Comparison of ENCODE assay signal across 12 cellular contexts in the genomic region with DNA sequence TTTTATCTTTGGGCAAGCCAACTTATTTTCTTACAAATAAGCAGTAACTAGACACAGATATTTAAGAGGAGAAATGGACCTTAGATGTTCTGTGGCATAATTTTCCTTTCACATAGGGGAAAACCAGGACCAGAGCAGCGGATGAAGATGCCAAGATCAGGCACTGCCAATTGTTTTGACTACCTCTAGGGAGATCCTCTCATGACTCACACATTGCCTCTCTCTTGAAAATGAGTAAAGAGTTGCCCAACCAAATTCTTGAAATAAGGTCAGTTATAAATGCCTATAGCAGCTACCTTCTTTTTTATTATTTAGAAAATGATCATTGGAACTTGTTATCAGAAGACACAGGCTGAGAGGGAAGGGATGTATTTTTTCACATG.
A peak's percentile ranks its signal among the peaks of the same experiment; 100 is the strongest.
DNase-seq lines count a peak whose midpoint lies in the region; ATAC-seq and TF ChIP-seq lines count a peak whose summit lies in the region.
"Had no signal": no experiment of that assay in that cellular context is flagged by ENCODE, and none has a peak within 500 bp of the region (broad histone marks: within the 10 kb centered on the region; RNA-seq: fewer than 3 reads in every experiment).

No MANE protein-coding gene starts in this region.

- ATAC-seq in GM21515 (IDR thresholded peaks at IDR 0.05; ENCODE audit: unreplicated experiment), result no peak
- ATAC-seq: effector memory CD8-positive, alpha-beta T cell had no signal

- no peak overlapping the region for H3K4me2 ChIP-seq in smooth muscle cell

- H3K27ac ChIP-seq in prostate gland (no peak overlapping the region), smooth muscle cell (ENCODE audit: low read depth) (no peak overlapping the region)

- H3K27me3 ChIP-seq in MG63, result no peaks in the 10 kb centered on the region
- H3K27me3 ChIP-seq in prostate gland (replicated peaks; ENCODE audit: insufficient read depth), result no peaks in the 10 kb centered on the region
- H3K27me3 ChIP-seq in smooth muscle cell (ENCODE audit: low read depth), result no peaks in the 10 kb centered on the region

- H3K4me1 ChIP-seq in prostate gland (replicated peaks) (no peaks in the 10 kb centered on the region), smooth muscle cell (ENCODE audit: low read depth) (no peaks in the 10 kb centered on the region)

- no peaks in the 10 kb centered on the region for H4K20me1 ChIP-seq in smooth muscle cell (ENCODE audit: low read depth)

- 24% methylated on average over 1 of the region's 1 CpG for WGBS in prostate gland
- WGBS in smooth muscle cell (ENCODE audit: low lambda C conversion rate), result 88% methylated on average over 1 of the region's 1 CpG

- intact Hi-C loops in prostate gland (cut with DNase I), result no loop called here

- POLR2A ChIA-PET in HEK293T (lab: Yijun Ruan, JAX), result no interaction called here

- TF ChIP-seq CTCF in epithelial cell of esophagus (IDR thresholded peaks at IDR 0.05; ENCODE audit: insufficient read depth, low read depth, low read length, missing control alignments) (no peak), prostate gland (IDR thresholded peaks at IDR 0.05) (no peak), smooth muscle cell (IDR thresholded peaks at IDR 0.05; ENCODE audit: borderline replicate concordance, insufficient read depth, poor library complexity, severe bottlenecking) (no peak)

- no peaks in the 10 kb centered on the region for H3K79me2 ChIP-seq in smooth muscle cell (ENCODE audit: low read depth)

- CTCF ChIA-PET in HEK293T (lab: Yijun Ruan, JAX), result no interaction called here

- H3K4me3 ChIP-seq in MG63 (no peak overlapping the region), epithelial cell of esophagus (ENCODE audit: low read length) (no peak overlapping the region), prostate gland (no peak overlapping the region), smooth muscle cell (no peak overlapping the region)
- H3K4me3 ChIP-seq: skin epidermis had no signal

- H3F3A ChIP-seq in smooth muscle cell (ENCODE audit: low read depth), result no peaks in the 10 kb centered on the region

- H3K36me3 ChIP-seq in MG63 (no peaks in the 10 kb centered on the region), prostate gland (no peaks in the 10 kb centered on the region), smooth muscle cell (ENCODE audit: low read depth) (no peaks in the 10 kb centered on the region)

- no peak overlapping the region for H2AFZ ChIP-seq in smooth muscle cell (ENCODE audit: low read depth)

- DNase-seq in EL (peak; percentile 37), MG63 (peak; percentile 75), epithelial cell of esophagus (ENCODE audit: low read depth) (peak; percentile 88), prostate gland (ENCODE audit: low spot score) (peak; percentile 16), HEK293T (ENCODE audit: extremely low spot score) (no peak), smooth muscle cell (lab: John Stamatoyannopoulos, UW; ENCODE audit: unreplicated experiment) (no peak), COLO668 (lab: John Stamatoyannopoulos, UW; ENCODE audit: unreplicated experiment) (no peak)
- DNase-seq: activated T-cell treated with anti-CD3 and anti-CD28 coated beads, Interleukin-2, amount 50 U/mL, for 72 hours; effector memory CD8-positive, alpha-beta T cell; NCI-H2029 treated with DMSO at 0.1 percent for 48 hours had no signal

- no peaks in the 10 kb centered on the region; the same call in 1 of the 2 replicates for H3K9me3 ChIP-seq in MG63
- no peaks in the 10 kb centered on the region for H3K9me3 ChIP-seq in prostate gland
- no peaks in the 10 kb centered on the region for H3K9me3 ChIP-seq in smooth muscle cell (replicated peaks; ENCODE audit: low read depth)

- TF ChIP-seq POLR2A in prostate gland (IDR thresholded peaks at IDR 0.05), result no peak

- H3K9ac ChIP-seq in smooth muscle cell (ENCODE audit: low read depth), result no peak overlapping the region

TF ChIP-seq in HEK293T, 16 proteins besides CTCF, POLR2A, EP300 and RAD21:
- TF ChIP-seq SP1 (IDR thresholded peaks at IDR 0.05) (no peak), FOXK2 (IDR thresholded peaks at IDR 0.05) (no peak), CTBP1 (IDR thresholded peaks at IDR 0.05; ENCODE audit: borderline replicate concordance) (no peak), FOXM1 (IDR thresholded peaks at IDR 0.05; ENCODE audit: borderline replicate concordance) (no peak), ZNF384 (IDR thresholded peaks at IDR 0.05) (no peak), ARNT (IDR thresholded peaks at IDR 0.05) (no peak), TARDBP (IDR thresholded peaks at IDR 0.05) (no peak), SUZ12 (IDR thresholded peaks at IDR 0.05) (no peak), L3MBTL2 (conservative IDR thresholded peaks at IDR 0.05) (no peak), HDGF (IDR thresholded peaks at IDR 0.05; ENCODE audit: borderline replicate concordance) (no peak), BHLHE40 (IDR thresholded peaks at IDR 0.05; ENCODE audit: borderline replicate concordance) (no peak), LEF1 (IDR thresholded peaks at IDR 0.05; ENCODE audit: borderline replicate concordance) (no peak), NFRKB (IDR thresholded peaks at IDR 0.05) (no peak), ELF4 (IDR thresholded peaks at IDR 0.05) (no peak), FOXA1 (IDR thresholded peaks at IDR 0.05) (no peak)
- TF ChIP-seq, protein P1, sequence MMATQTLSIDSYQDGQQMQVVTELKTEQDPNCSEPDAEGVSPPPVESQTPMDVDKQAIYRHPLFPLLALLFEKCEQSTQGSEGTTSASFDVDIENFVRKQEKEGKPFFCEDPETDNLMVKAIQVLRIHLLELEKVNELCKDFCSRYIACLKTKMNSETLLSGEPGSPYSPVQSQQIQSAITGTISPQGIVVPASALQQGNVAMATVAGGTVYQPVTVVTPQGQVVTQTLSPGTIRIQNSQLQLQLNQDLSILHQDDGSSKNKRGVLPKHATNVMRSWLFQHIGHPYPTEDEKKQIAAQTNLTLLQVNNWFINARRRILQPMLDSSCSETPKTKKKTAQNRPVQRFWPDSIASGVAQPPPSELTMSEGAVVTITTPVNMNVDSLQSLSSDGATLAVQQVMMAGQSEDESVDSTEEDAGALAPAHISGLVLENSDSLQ (IDR thresholded peaks at IDR 0.05), result no peak

Comparison
In these comparisons a context has a peak if more than half of its experiments do, and no peak if none do; other contexts are left out.
1. DNase-seq: peak in EL (single experiment), MG63 (single experiment), epithelial cell of esophagus (single experiment) and prostate gland (single experiment); none in HEK293T (single experiment), smooth muscle cell (single experiment) and COLO668 (single experiment).